ENCODE assay signal across 30 cellular contexts in the genomic region with DNA sequence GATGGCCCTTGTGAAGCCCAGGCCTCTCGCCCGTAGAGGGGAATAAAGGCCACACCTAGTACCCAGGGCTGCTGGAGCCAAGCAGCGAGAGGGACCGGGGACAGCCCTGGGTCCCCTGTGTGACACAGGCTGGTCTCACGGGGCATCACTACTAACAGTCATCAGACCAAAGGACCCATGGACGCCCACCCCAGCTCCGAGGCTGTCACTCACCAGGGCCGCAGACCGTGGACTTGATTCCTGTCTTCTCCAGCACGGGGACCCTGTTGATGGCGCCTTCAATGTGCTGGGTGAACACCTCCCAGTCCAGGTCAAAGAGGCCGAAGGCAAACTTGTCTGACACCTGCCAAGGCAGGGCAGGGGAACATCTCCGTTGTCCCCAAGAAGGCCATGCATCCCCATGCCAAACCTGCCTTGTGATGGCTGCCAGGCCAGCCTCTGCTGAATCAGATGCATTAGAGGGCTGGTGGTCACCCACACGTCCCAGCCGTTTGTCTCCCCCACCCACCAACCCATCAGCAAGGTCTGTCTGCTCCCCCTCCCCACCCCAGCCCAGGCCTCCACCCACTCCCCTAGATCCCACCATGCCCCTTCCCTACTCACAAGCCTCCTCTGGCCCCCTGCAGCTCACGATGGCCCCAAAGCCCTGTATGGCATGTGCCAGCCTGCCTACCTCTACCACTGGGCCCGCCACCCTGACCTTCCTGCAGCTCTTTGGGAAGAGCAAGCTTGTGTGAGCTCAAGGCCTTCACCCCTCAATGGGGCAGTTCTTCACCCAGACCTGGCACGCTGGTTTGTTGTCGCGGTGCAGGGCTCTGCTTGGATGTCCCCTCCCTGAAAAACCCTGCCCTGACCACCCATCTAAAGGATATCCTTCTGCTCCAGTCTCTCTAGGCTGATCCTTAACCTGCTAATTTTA. TPM values are rescaled to one million over a fixed set of nuclear protein-coding genes. Genes with fewer than 3 reads are reported as not detected.
DNase-seq lines count a peak whose midpoint lies in the region; ATAC-seq and TF ChIP-seq lines count a peak whose summit lies in the region.
"Had no signal": no experiment of that assay in that cellular context is flagged by ENCODE, and none has a peak within 500 bp of the region (broad histone marks: within the 10 kb centered on the region; RNA-seq: fewer than 3 reads in every experiment).

No MANE protein-coding gene starts in this region.

- intact Hi-C loops in posterior vena cava (cut with DNase I): no loop called here
- intact Hi-C loops in stomach (cut with DNase I; ENCODE audit: low total_unique reads): no loop called here

- no peak overlapping the region for H3K9ac ChIP-seq in liver (ENCODE audit: low read depth in 1 of 2, low read length in 2 of 2)

- H3K9me3 ChIP-seq in liver (ENCODE audit: control insufficient read depth in 4 of 4, low read length in 3 of 4) (no peaks in the 10 kb centered on the region), stomach (no peaks in the 10 kb centered on the region)
- H3K9me3 ChIP-seq: A549, psoas muscle, upper lobe of left lung had no signal

- H3K4me3 ChIP-seq in H7 (ENCODE audit: insufficient read depth, low read depth, low read length) (no peak overlapping the region), liver (ENCODE audit: low read depth in 1 of 3, low read length in 3 of 3) (no peak overlapping the region), stomach (no peak overlapping the region)
- H3K4me3 ChIP-seq: A549, GM23338, psoas muscle, upper lobe of left lung had no signal

- peaks cover 0 to 46% (median 26%) of the 10 kb centered on the region in 4 donors for H3K4me1 ChIP-seq in liver (ENCODE audit: control insufficient read depth in 4 of 4, insufficient read depth in 4 of 4, low read length in 3 of 4)
- H3K4me1 ChIP-seq in stomach: peaks cover 0 to 7% (median 2%) of the 10 kb centered on the region in 4 donors
- H3K4me1 ChIP-seq: A549, psoas muscle had no signal

- H3K4me3 Mint-ChIP-seq in activated naive CD4-positive, alpha-beta T cell treated with anti-CD3 and anti-CD28 coated beads, Interleukin-2, amount 10 ng/mL, durations not matched to agents 7 days and 5 days: no peak overlapping the region
- H3K4me3 Mint-ChIP-seq: CD8-positive, alpha-beta T cell; GM23338; HFFc6; neural crest cell; stimulated activated effector memory CD8-positive, alpha-beta T cell treated with anti-CD3 and anti-CD28 coated beads, Interleukin-12 subunit alpha, Interleukin-12 subunit beta, amount 100 ng/mL, for 72 hours had no signal

- no peak for TF ChIP-seq RAD21 in liver (IDR thresholded peaks at IDR 0.05)

- CTCF ChIA-PET in activated naive CD4-positive, alpha-beta T cell treated with anti-CD3 and anti-CD28 coated beads, Interleukin-2, amount 10 ng/mL, durations not matched to agents 7 days and 5 days (lab: Charles Lee): interaction anchor here (1.2 to 3.9 kb wide), 4 partner anchors 26 to 128 kb away, joined by 3 to 18 read pairs (median 4); no protein-coding TSS in a partner anchor

- H3K36me3 Mint-ChIP-seq in activated naive CD4-positive, alpha-beta T cell treated with anti-CD3 and anti-CD28 coated beads, Interleukin-2, amount 10 ng/mL, durations not matched to agents 7 days and 5 days: no peaks in the 10 kb centered on the region
- H3K36me3 Mint-ChIP-seq: CD8-positive, alpha-beta T cell; stimulated activated effector memory CD8-positive, alpha-beta T cell treated with anti-CD3 and anti-CD28 coated beads, Interleukin-12 subunit alpha, Interleukin-12 subunit beta, amount 100 ng/mL, for 72 hours had no signal

- TF ChIP-seq CTCF in liver (IDR thresholded peaks at IDR 0.05; ENCODE audit: low read depth, low read length, missing input control) (no peak), stomach (IDR thresholded peaks at IDR 0.05) (no peak)

- peaks cover 4% of the 10 kb centered on the region for H3K9me3 Mint-ChIP-seq in activated naive CD4-positive, alpha-beta T cell treated with anti-CD3 and anti-CD28 coated beads, Interleukin-2, amount 10 ng/mL, durations not matched to agents 7 days and 5 days
- H3K9me3 Mint-ChIP-seq: CD8-positive, alpha-beta T cell; stimulated activated effector memory CD8-positive, alpha-beta T cell treated with anti-CD3 and anti-CD28 coated beads, Interleukin-12 subunit alpha, Interleukin-12 subunit beta, amount 100 ng/mL, for 72 hours had no signal

- no peaks in the 10 kb centered on the region for H3K36me3 ChIP-seq in H7 (replicated peaks; ENCODE audit: control insufficient read depth, insufficient read depth, low read length)
- H3K36me3 ChIP-seq in liver (ENCODE audit: control insufficient read depth in 4 of 4, insufficient read depth in 3 of 4, low read depth in 1 of 4, low read length in 3 of 4): peaks cover 0 to 12% (median 10%) of the 10 kb centered on the region in 4 donors
- H3K36me3 ChIP-seq in stomach: no peaks in the 10 kb centered on the region
- H3K36me3 ChIP-seq: brain microvascular endothelial cell, upper lobe of left lung had no signal

- no peaks in the 10 kb centered on the region for H3K4me1 Mint-ChIP-seq in activated naive CD4-positive, alpha-beta T cell treated with anti-CD3 and anti-CD28 coated beads, Interleukin-2, amount 10 ng/mL, durations not matched to agents 7 days and 5 days

- H3K27ac Mint-ChIP-seq in activated naive CD4-positive, alpha-beta T cell treated with anti-CD3 and anti-CD28 coated beads, Interleukin-2, amount 10 ng/mL, durations not matched to agents 7 days and 5 days: no peak overlapping the region
- H3K27ac Mint-ChIP-seq: CD8-positive, alpha-beta T cell; GM23338; HFFc6; stimulated activated effector memory CD8-positive, alpha-beta T cell treated with anti-CD3 and anti-CD28 coated beads, Interleukin-12 subunit alpha, Interleukin-12 subunit beta, amount 100 ng/mL, for 72 hours had no signal

- no peak for TF ChIP-seq EP300 in stomach (IDR thresholded peaks at IDR 0.05)

- H3K27ac ChIP-seq in liver (ENCODE audit: low read depth in 1 of 2, low read length in 2 of 2) (peak overlapping the region; percentile 83 to 90), stomach (no peak overlapping the region)
- H3K27ac ChIP-seq: A549, brain microvascular endothelial cell, psoas muscle had no signal

- H3K27me3 ChIP-seq in H7 (ENCODE audit: control insufficient read depth, insufficient read depth, low read length): no peaks in the 10 kb centered on the region
- H3K27me3 ChIP-seq in liver (ENCODE audit: control insufficient read depth in 4 of 4, insufficient read depth in 4 of 4, low read length in 3 of 4): no peaks in the 10 kb centered on the region
- H3K27me3 ChIP-seq in stomach: peaks cover 0 to 6% (median 0%) of the 10 kb centered on the region in 3 donors
- H3K27me3 ChIP-seq: brain microvascular endothelial cell, upper lobe of left lung had no signal

- WGBS in liver: 92% methylated on average over 20 of the region's 20 CpGs
- 89 to 96% (median 93%) methylated on average over 8 to 20 of the region's 20 CpGs for WGBS in stomach, 5 donors

- peaks cover 18% of the 10 kb centered on the region for H3K27me3 Mint-ChIP-seq in activated naive CD4-positive, alpha-beta T cell treated with anti-CD3 and anti-CD28 coated beads, Interleukin-2, amount 10 ng/mL, durations not matched to agents 7 days and 5 days

- TF ChIP-seq POLR2A in stomach (IDR thresholded peaks at IDR 0.05): no peak

- ATAC-seq in HG02588 (IDR thresholded peaks at IDR 0.05; ENCODE audit: unreplicated experiment): no peak
- ATAC-seq: A549; CD8-positive, alpha-beta T cell; Panc1; stimulated activated effector memory CD8-positive, alpha-beta T cell treated with anti-CD3 and anti-CD28 coated beads, Interleukin-12 subunit alpha, Interleukin-12 subunit beta, amount 100 ng/mL, for 72 hours had no signal

- peak; percentile 17 for DNase-seq in activated naive CD4-positive, alpha-beta T cell treated with anti-CD3 and anti-CD28 coated beads, Interleukin-2, amount 10 ng/mL, durations not matched to agents 7 days and 5 days
- no peak for DNase-seq in activated naive CD4-positive, alpha-beta T cell treated with anti-CD3 and anti-CD28 coated beads, Interleukin-2, amount 50 U/mL, for 16 hours
- DNase-seq in H7 (peak; percentile 30), posterior vena cava (ENCODE audit: low spot score) (peak; percentile 65), activated gamma-delta T cell treated with Interleukin-2 at 50 U/mL for 16 hours (no peak), stomach (no peak)
- DNase-seq: activated CD4-positive, alpha-beta T cell treated with anti-CD3 and anti-CD28 coated beads for 4 hours; activated CD8-positive, alpha-beta memory T cell treated with anti-CD3 and anti-CD28 coated beads for 24 hours; AML-193; amygdala; brain microvascular endothelial cell; CD8-positive, alpha-beta T cell; HFFc6; KBM-7; mesendoderm; NCI-H1092 treated with DMSO at 0.1 percent for 48 hours; NCI-H1694 treated with DMSO at 0.1 percent for 48 hours; NCI-H446; NCI-H748 treated with DMSO at 0.1 percent for 48 hours; T-helper 9 cell had no signal

TF ChIP-seq in liver, 16 proteins besides CTCF, POLR2A, EP300 and RAD21:
- TF ChIP-seq HNF4A (conservative IDR thresholded peaks at IDR 0.05): no peak

RNA-seq across cellular contexts. Expression of gene SARDH, which starts 20.8 kb away (rescaled TPM):
- total RNA-seq in H7 (2014; rRNA removed; shearing (Covaris generic)): 7.3 and 9.9 TPM in 2 replicates
- 100 to 1,000 TPM in 1 of 2 donors, 10 to 100 TPM in 1; 53.7 to 291 TPM for total RNA-seq in liver
- 10 to 100 TPM; 57.1 to 69.7 TPM for polyA plus RNA-seq in liver
- total RNA-seq in posterior vena cava: 1 to 10 TPM in 1 of 2 donors, under 1 TPM in 1; 0.62 to 1.8 TPM
- total RNA-seq in stomach: 10 to 100 TPM in 1 of 5 donors, 1 to 10 TPM in 3, not detected in 1; 2.3 to 15.2 (median 3.9) TPM
- 1 to 10 TPM in 1 of 3 donors, under 1 TPM in 2; 0.76 to 2.6 (median 0.93) TPM for polyA plus RNA-seq in stomach
- total RNA-seq: MCF 10A had no signal

Comparison
In these comparisons a context has a peak if more than half of its experiments do, and no peak if none do; other contexts are left out.
1. DNase-seq: peak in activated naive CD4-positive, alpha-beta T cell treated with anti-CD3 and anti-CD28 coated beads, Interleukin-2, amount 10 ng/mL, durations not matched to agents 7 days and 5 days (single experiment), H7 (single experiment) and posterior vena cava (single experiment); none in activated naive CD4-positive, alpha-beta T cell treated with anti-CD3 and anti-CD28 coated beads, Interleukin-2, amount 50 U/mL, for 16 hours (single experiment), activated gamma-delta T cell treated with Interleukin-2 at 50 U/mL for 16 hours (single experiment) and stomach (single experiment).
2. H3K27ac ChIP-seq: peak in liver (2 of 2); none in stomach (0 of 5).